39 cellular contexts compared by ENCODE assay signal in the genomic region with DNA sequence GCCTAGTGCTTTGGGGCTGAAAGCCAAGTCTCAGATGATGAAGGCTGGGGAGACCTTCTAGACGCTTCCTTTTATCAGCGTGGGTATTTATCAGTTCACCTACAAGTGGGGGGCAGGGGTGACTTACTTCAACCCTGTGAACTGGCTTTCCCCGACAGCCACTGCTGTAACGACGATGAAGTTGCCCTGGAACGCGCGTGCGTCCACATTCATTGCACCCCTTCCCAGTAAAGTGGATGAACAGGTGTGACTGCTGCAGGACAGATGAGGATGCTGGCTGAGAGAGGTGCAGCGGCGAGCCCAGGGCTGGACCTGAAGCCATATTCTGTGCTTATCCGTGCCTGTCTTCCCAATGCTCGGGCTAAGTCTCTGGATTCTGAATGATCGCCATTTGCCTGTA.
"Had no signal": no experiment of that assay in that cellular context is flagged by ENCODE, and none has a peak within 500 bp of the region (broad histone marks: within the 10 kb centered on the region; RNA-seq: fewer than 3 reads in every experiment).

No MANE protein-coding gene starts in this region.

- H3K4me1 Mint-ChIP-seq: activated naive CD4-positive, alpha-beta T cell treated with anti-CD3 and anti-CD28 coated beads, Interleukin-2, amount 10 ng/mL, durations not matched to agents 7 days and 5 days; activated naive CD4-positive, alpha-beta T cell treated with anti-CD3 and anti-CD28 coated beads, Interleukin-2, amount 50 U/mL, for 24 hours; activated naive CD8-positive, alpha-beta T cell treated with anti-CD3 and anti-CD28 coated beads for 36 hours; activated naive CD8-positive, alpha-beta T cell treated with anti-CD3 and anti-CD28 coated beads, Interleukin-2, amount 10 ng/mL, durations not matched to agents 7 days and 5 days; activated T-helper 17 cell treated with anti-CD3 and anti-CD28 coated beads, Interleukin-2, amount 50 U/mL, for 72 hours; brain; central memory CD8-positive, alpha-beta T cell had no signal

- H3K4me1 ChIP-seq: adrenal gland, ascending aorta, body of pancreas, breast epithelium had no signal

- ATAC-seq: activated naive CD4-positive, alpha-beta T cell treated with anti-CD3 and anti-CD28 coated beads, Interleukin-2, amount 50 U/mL, for 72 hours; activated naive CD8-positive, alpha-beta T cell treated with anti-CD3 and anti-CD28 coated beads, Interleukin-2, amount 50 U/mL, for 24 hours; activated T-cell treated with anti-CD3 and anti-CD28 coated beads, Interleukin-2, amount 50 U/mL, for 4 hours; activated T-cell treated with anti-CD3 and anti-CD28 coated beads, Interleukin-2, amount 50 U/mL, for 72 hours; activated T-helper 17 cell treated with anti-CD3 and anti-CD28 coated beads, Interleukin-2, amount 50 U/mL, for 72 hours; body of pancreas had no signal

- H3K27me3 Mint-ChIP-seq: activated naive CD4-positive, alpha-beta T cell treated with anti-CD3 and anti-CD28 coated beads, Interleukin-2, amount 10 ng/mL, durations not matched to agents 7 days and 5 days; activated naive CD8-positive, alpha-beta T cell treated with anti-CD3 and anti-CD28 coated beads, Interleukin-2, amount 10 ng/mL, durations not matched to agents 7 days and 5 days had no signal

- H3K27me3 ChIP-seq: adrenal gland, ascending aorta, body of pancreas, brain microvascular endothelial cell, cardiac muscle cell had no signal

- H3K4me3 Mint-ChIP-seq: activated naive CD4-positive, alpha-beta T cell treated with anti-CD3 and anti-CD28 coated beads for 36 hours; activated naive CD4-positive, alpha-beta T cell treated with anti-CD3 and anti-CD28 coated beads, Interleukin-2, amount 10 ng/mL, durations not matched to agents 7 days and 5 days; activated naive CD4-positive, alpha-beta T cell treated with anti-CD3 and anti-CD28 coated beads, Interleukin-2, amount 50 U/mL, for 24 hours; activated naive CD8-positive, alpha-beta T cell; activated naive CD8-positive, alpha-beta T cell treated with anti-CD3 and anti-CD28 coated beads for 36 hours; activated naive CD8-positive, alpha-beta T cell treated with anti-CD3 and anti-CD28 coated beads, Interleukin-2, amount 10 ng/mL, durations not matched to agents 7 days and 5 days; activated naive CD8-positive, alpha-beta T cell treated with anti-CD3 and anti-CD28 coated beads, Interleukin-2, amount 50 U/mL, for 24 hours; activated T-cell treated with anti-CD3 and anti-CD28 coated beads, Interleukin-2, amount 50 U/mL, for 24 hours; activated T-cell treated with anti-CD3 and anti-CD28 coated beads, Interleukin-2, amount 50 U/mL, for 4 hours; activated T-cell treated with anti-CD3 and anti-CD28 coated beads, Interleukin-2, amount 50 U/mL, for 72 hours; activated T-helper 1 cell treated with anti-CD3 and anti-CD28 coated beads, Interleukin-12 subunit alpha, Interleukin-12 subunit beta, Interleukin-2, Interleukin-4 antibody, amounts not matched to agents 30 ng/mL and 10 ng/mL and 1 ng/mL, durations not matched to agents 14 hours and 24 hours and 36 hours; activated T-helper 17 cell treated with anti-CD3 and anti-CD28 coated beads, Interleukin-2, amount 50 U/mL, for 72 hours; brain; central memory CD8-positive, alpha-beta T cell had no signal

- H3K27ac Mint-ChIP-seq: activated naive CD4-positive, alpha-beta T cell treated with anti-CD3 and anti-CD28 coated beads for 36 hours; activated naive CD4-positive, alpha-beta T cell treated with anti-CD3 and anti-CD28 coated beads, Interleukin-2, amount 10 ng/mL, durations not matched to agents 7 days and 5 days; activated naive CD4-positive, alpha-beta T cell treated with anti-CD3 and anti-CD28 coated beads, Interleukin-2, amount 50 U/mL, for 24 hours; activated naive CD4-positive, alpha-beta T cell treated with anti-CD3 and anti-CD28 coated beads, Interleukin-2, amount 50 U/mL, for 72 hours; activated naive CD8-positive, alpha-beta T cell; activated naive CD8-positive, alpha-beta T cell treated with anti-CD3 and anti-CD28 coated beads for 36 hours; activated naive CD8-positive, alpha-beta T cell treated with anti-CD3 and anti-CD28 coated beads, Interleukin-2, amount 10 ng/mL, durations not matched to agents 7 days and 5 days; activated naive CD8-positive, alpha-beta T cell treated with anti-CD3 and anti-CD28 coated beads, Interleukin-2, amount 50 U/mL, for 24 hours; activated T-cell treated with anti-CD3 and anti-CD28 coated beads, Interleukin-2, amount 50 U/mL, for 24 hours; activated T-cell treated with anti-CD3 and anti-CD28 coated beads, Interleukin-2, amount 50 U/mL, for 72 hours; activated T-helper 1 cell treated with anti-CD3 and anti-CD28 coated beads, Interleukin-12 subunit alpha, Interleukin-12 subunit beta, Interleukin-2, Interleukin-4 antibody, amounts not matched to agents 30 ng/mL and 10 ng/mL and 1 ng/mL, durations not matched to agents 14 hours and 24 hours and 36 hours; activated T-helper 17 cell treated with anti-CD3 and anti-CD28 coated beads, Interleukin-2, amount 50 U/mL, for 72 hours; activated T-helper 2 cell treated with anti-CD3 and anti-CD28 coated beads, Interferon-gamma antibody, Interleukin-2, Interleukin-4, amounts not matched to agents 10 μg/mL and 5 μg/mL and 100 μg/mL, durations not matched to agents 14 hours and 24 hours and 36 hours; brain had no signal

- H3K9me3 ChIP-seq: adrenal gland, ascending aorta, body of pancreas, breast epithelium had no signal

- H3K36me3 Mint-ChIP-seq: activated naive CD4-positive, alpha-beta T cell treated with anti-CD3 and anti-CD28 coated beads, Interleukin-2, amount 10 ng/mL, durations not matched to agents 7 days and 5 days; activated naive CD4-positive, alpha-beta T cell treated with anti-CD3 and anti-CD28 coated beads, Interleukin-2, amount 50 U/mL, for 24 hours; activated naive CD4-positive, alpha-beta T cell treated with anti-CD3 and anti-CD28 coated beads, Interleukin-2, amount 50 U/mL, for 72 hours; activated naive CD8-positive, alpha-beta T cell; activated naive CD8-positive, alpha-beta T cell treated with anti-CD3 and anti-CD28 coated beads for 36 hours; activated naive CD8-positive, alpha-beta T cell treated with anti-CD3 and anti-CD28 coated beads, Interleukin-2, amount 10 ng/mL, durations not matched to agents 7 days and 5 days; brain had no signal

- H3K27ac ChIP-seq: adrenal gland, ascending aorta, body of pancreas, brain microvascular endothelial cell, breast epithelium, cardiac muscle cell had no signal

- H3K9me3 Mint-ChIP-seq: activated naive CD4-positive, alpha-beta T cell treated with anti-CD3 and anti-CD28 coated beads for 36 hours; activated naive CD4-positive, alpha-beta T cell treated with anti-CD3 and anti-CD28 coated beads, Interleukin-2, amount 10 ng/mL, durations not matched to agents 7 days and 5 days; activated naive CD4-positive, alpha-beta T cell treated with anti-CD3 and anti-CD28 coated beads, Interleukin-2, amount 50 U/mL, for 24 hours; activated naive CD4-positive, alpha-beta T cell treated with anti-CD3 and anti-CD28 coated beads, Interleukin-2, amount 50 U/mL, for 72 hours; activated naive CD8-positive, alpha-beta T cell treated with anti-CD3 and anti-CD28 coated beads for 36 hours; activated naive CD8-positive, alpha-beta T cell treated with anti-CD3 and anti-CD28 coated beads, Interleukin-2, amount 10 ng/mL, durations not matched to agents 7 days and 5 days; activated naive CD8-positive, alpha-beta T cell treated with anti-CD3 and anti-CD28 coated beads, Interleukin-2, amount 50 U/mL, for 24 hours; activated T-cell treated with anti-CD3 and anti-CD28 coated beads, Interleukin-2, amount 50 U/mL, for 24 hours; activated T-cell treated with anti-CD3 and anti-CD28 coated beads, Interleukin-2, amount 50 U/mL, for 4 hours; activated T-cell treated with anti-CD3 and anti-CD28 coated beads, Interleukin-2, amount 50 U/mL, for 72 hours; activated T-helper 1 cell treated with anti-CD3 and anti-CD28 coated beads, Interleukin-12 subunit alpha, Interleukin-12 subunit beta, Interleukin-2, Interleukin-4 antibody, amounts not matched to agents 30 ng/mL and 10 ng/mL and 1 ng/mL, durations not matched to agents 14 hours and 24 hours and 36 hours; activated T-helper 17 cell treated with anti-CD3 and anti-CD28 coated beads, Interleukin-2, amount 50 U/mL, for 72 hours; activated T-helper 2 cell treated with anti-CD3 and anti-CD28 coated beads, Interferon-gamma antibody, Interleukin-2, Interleukin-4, amounts not matched to agents 10 μg/mL and 5 μg/mL and 100 μg/mL, durations not matched to agents 14 hours and 24 hours and 36 hours; central memory CD8-positive, alpha-beta T cell had no signal

- H3K4me3 ChIP-seq: adrenal gland, ascending aorta, body of pancreas, breast epithelium, cardiac muscle cell had no signal

- H3K36me3 ChIP-seq: adrenal gland, ascending aorta, brain microvascular endothelial cell, breast epithelium, cardiac muscle cell had no signal

- DNase-seq: activated effector memory CD4-positive, alpha-beta T cell treated with anti-CD3 and anti-CD28 coated beads, Interleukin-2, amount 50 U/mL, for 16 hours; activated effector memory CD4-positive, alpha-beta T cell treated with Interleukin-2 at 50 U/mL for 16 hours; activated gamma-delta T cell; activated gamma-delta T cell treated with Interleukin-2 at 50 U/mL for 16 hours; activated naive CD4-positive, alpha-beta T cell; activated naive CD4-positive, alpha-beta T cell treated with anti-CD3 and anti-CD28 coated beads for 36 hours; activated naive CD4-positive, alpha-beta T cell treated with anti-CD3 and anti-CD28 coated beads, Interleukin-2, amount 10 ng/mL, durations not matched to agents 7 days and 5 days; activated naive CD4-positive, alpha-beta T cell treated with anti-CD3 and anti-CD28 coated beads, Interleukin-2, amount 50 U/mL, for 16 hours; activated naive CD4-positive, alpha-beta T cell treated with Interleukin-2 at 50 U/mL for 16 hours; activated naive CD8-positive, alpha-beta T cell treated with anti-CD3 and anti-CD28 coated beads for 36 hours; activated naive CD8-positive, alpha-beta T cell treated with anti-CD3 and anti-CD28 coated beads, Interleukin-2, amount 10 ng/mL, durations not matched to agents 7 days and 5 days; activated naive CD8-positive, alpha-beta T cell treated with anti-CD3 and anti-CD28 coated beads, Interleukin-2, amount 50 U/mL, for 24 hours; activated T-cell treated with anti-CD3 and anti-CD28 coated beads for 4 hours; activated T-cell treated with anti-CD3 and anti-CD28 coated beads, Interleukin-2, amount 50 U/mL, for 1 hour; activated T-cell treated with anti-CD3 and anti-CD28 coated beads, Interleukin-2, amount 50 U/mL, for 24 hours; activated T-cell treated with anti-CD3 and anti-CD28 coated beads, Interleukin-2, amount 50 U/mL, for 4 hours; activated T-cell treated with anti-CD3 and anti-CD28 coated beads, Interleukin-2, amount 50 U/mL, for 48 hours; activated T-cell treated with anti-CD3 and anti-CD28 coated beads, Interleukin-2, amount 50 U/mL, for 72 hours; adrenal gland; amniotic stem cell; amygdala; anterior cingulate cortex; aorta; body of pancreas; brain microvascular endothelial cell; caudate nucleus; central memory CD4-positive, alpha-beta T cell; cerebellar nuclear complex had no signal
